1 cellular context compared by ENCODE assay signal in genomic region chr5:11904270-11904906, GRCh38.
TF ChIP-seq lines count a peak whose summit lies in the region.

Gene CTNND2 (minus strand): TSS chr5:11904446. CDS start chr5:11903853, 593 bp downstream.

TF ChIP-seq in WTC11, 78 proteins besides CTCF, POLR2A, EP300 and RAD21 (continued from another document):
- no peak for TF ChIP-seq ATF6 (CRISPR knock-in tag; IDR thresholded peaks at IDR 0.05)
- TF ChIP-seq ATF1 (CRISPR knock-in tag; IDR thresholded peaks at IDR 0.05) = no peak
- no peak for TF ChIP-seq MLX (CRISPR knock-in tag; IDR thresholded peaks at IDR 0.05)
- TF ChIP-seq RELA (CRISPR knock-in tag; IDR thresholded peaks at IDR 0.05; ENCODE audit: borderline replicate concordance) = no peak
- no peak for TF ChIP-seq IRF1 (CRISPR knock-in tag; IDR thresholded peaks at IDR 0.05)
- no peak for TF ChIP-seq ZNF219 (CRISPR knock-in tag; IDR thresholded peaks at IDR 0.05; ENCODE audit: borderline replicate concordance)
- TF ChIP-seq PRDM15 (CRISPR knock-in tag; IDR thresholded peaks at IDR 0.05) = peak; percentile 100
- peak; percentile 75; the same call in 1 of the 2 replicates for TF ChIP-seq FOXP1 (CRISPR knock-in tag; IDR thresholded peaks at IDR 0.05; ENCODE audit: borderline replicate concordance)
- TF ChIP-seq IRF2 (CRISPR knock-in tag; IDR thresholded peaks at IDR 0.05; ENCODE audit: borderline replicate concordance, low read depth) = no peak
- no peak for TF ChIP-seq ZNF423 (CRISPR knock-in tag; IDR thresholded peaks at IDR 0.05)
- peak; percentile 65; the same call in 1 of the 2 replicates for TF ChIP-seq TP53 (CRISPR knock-in tag; IDR thresholded peaks at IDR 0.05)
- TF ChIP-seq ARID4B (CRISPR knock-in tag; IDR thresholded peaks at IDR 0.05; ENCODE audit: borderline replicate concordance) = 0 out of 2 replicates have a peak, but pooled peaks have one; percentile 43
- TF ChIP-seq ZBTB43 (CRISPR knock-in tag; IDR thresholded peaks at IDR 0.05) = no peak
- no peak for TF ChIP-seq AR (CRISPR knock-in tag; IDR thresholded peaks at IDR 0.05)
- no peak for TF ChIP-seq GABPB1 (CRISPR knock-in tag; IDR thresholded peaks at IDR 0.05)
- no peak for TF ChIP-seq RORB (CRISPR knock-in tag; IDR thresholded peaks at IDR 0.05)
- TF ChIP-seq HMGXB4 (CRISPR knock-in tag; IDR thresholded peaks at IDR 0.05) = peak; percentile 32; the same call in 1 of the 2 replicates
- no peak for TF ChIP-seq ZNF396 (CRISPR knock-in tag; IDR thresholded peaks at IDR 0.05; ENCODE audit: borderline replicate concordance)
- TF ChIP-seq NFATC4 (CRISPR knock-in tag; IDR thresholded peaks at IDR 0.05) = no peak
- TF ChIP-seq CREM (CRISPR knock-in tag; IDR thresholded peaks at IDR 0.05) = no peak; the same call in 1 of the 2 replicates
- TF ChIP-seq ZNF232 (CRISPR knock-in tag; IDR thresholded peaks at IDR 0.05) = no peak
- no peak for TF ChIP-seq TCF7 (CRISPR knock-in tag; IDR thresholded peaks at IDR 0.05; ENCODE audit: low read depth)
- TF ChIP-seq FOXJ3 (CRISPR knock-in tag; IDR thresholded peaks at IDR 0.05; ENCODE audit: borderline replicate concordance) = no peak
- TF ChIP-seq ZBTB21 (CRISPR knock-in tag; IDR thresholded peaks at IDR 0.05; ENCODE audit: borderline replicate concordance) = 0 out of 2 replicates have a peak, but pooled peaks have one; percentile 38
- TF ChIP-seq NFE2L1 (CRISPR knock-in tag; IDR thresholded peaks at IDR 0.05) = no peak
- no peak for TF ChIP-seq ZNF532 (CRISPR knock-in tag; IDR thresholded peaks at IDR 0.05; ENCODE audit: borderline replicate concordance)
- 0 out of 2 replicates have a peak, but pooled peaks have one; percentile 21 for TF ChIP-seq TEAD1 (CRISPR knock-in tag; IDR thresholded peaks at IDR 0.05)
- TF ChIP-seq ZNF317 (CRISPR knock-in tag; IDR thresholded peaks at IDR 0.05; ENCODE audit: borderline replicate concordance, low read depth) = no peak; the same call in 1 of the 2 replicates
- TF ChIP-seq KAT7 (CRISPR knock-in tag; IDR thresholded peaks at IDR 0.05; ENCODE audit: borderline replicate concordance) = no peak
- TF ChIP-seq SMAD3 (CRISPR knock-in tag; IDR thresholded peaks at IDR 0.05; ENCODE audit: borderline replicate concordance) = 0 out of 2 replicates have a peak, but pooled peaks have one; percentile 26
- TF ChIP-seq E2F5 (CRISPR knock-in tag; IDR thresholded peaks at IDR 0.05) = peak; percentile 69; the same call in 1 of the 2 replicates
TF ChIP-seq in WTC11: peak in this region for 15.
